Comparison of ENCODE assay signal across 10 cellular contexts in genomic region chr7:50448823-50449222, GRCh38. TPM values are rescaled to one million over a fixed set of nuclear protein-coding genes. Genes with fewer than 3 reads are reported as not detected.
DNase-seq lines count a peak whose midpoint lies in the region; ATAC-seq, FAIRE-seq and TF ChIP-seq lines count a peak whose summit lies in the region.
"Had no signal": no experiment of that assay in that cellular context is flagged by ENCODE, and none has a peak within 500 bp of the region (broad histone marks: within the 10 kb centered on the region; RNA-seq: fewer than 3 reads in every experiment).

No MANE protein-coding gene starts in this region.

- no peaks in the 10 kb centered on the region for H3K27me3 ChIP-seq in KMS-11 (ENCODE audit: insufficient read depth, low read depth)
- no peaks in the 10 kb centered on the region for H3K27me3 ChIP-seq in keratinocyte (ENCODE audit: control insufficient read depth, extremely low read depth, insufficient read depth, low read length)
- H3K27me3 ChIP-seq: SJCRH30 had no signal

- ATAC-seq in GM21447 (IDR thresholded peaks at IDR 0.05; ENCODE audit: unreplicated experiment) (peak; percentile 33), GM19397 (IDR thresholded peaks at IDR 0.05; ENCODE audit: unreplicated experiment) (no peak), HG02759 (IDR thresholded peaks at IDR 0.05; ENCODE audit: unreplicated experiment) (no peak)

- CTCF ChIA-PET in GM10248 (lab: Yijun Ruan, JAX): interaction anchor here (1.0 to 2.5 kb wide), 4 partner anchors 16 to 243 kb away, joined by 3 to 9 read pairs (median 4); no protein-coding TSS in a partner anchor

- H3K4me1 ChIP-seq in KMS-11 (ENCODE audit: low read depth, poor library complexity, severe bottlenecking): peaks cover 35% of the 10 kb centered on the region
- H3K4me1 ChIP-seq in keratinocyte (ENCODE audit: control insufficient read depth, extremely low read depth, insufficient read depth, low read length): peaks cover 27% of the 10 kb centered on the region

- no peak for FAIRE-seq in keratinocyte (lab: Jason Lieb, UNC)

- H3K79me2 ChIP-seq in KMS-11 (ENCODE audit: insufficient read depth, low read depth) (peaks cover 30% of the 10 kb centered on the region), keratinocyte (ENCODE audit: control insufficient read depth, insufficient read depth, low read length) (peaks cover 5% of the 10 kb centered on the region)

- H3K4me3 Mint-ChIP-seq in CD14-positive monocyte: no peak overlapping the region

- DNase-seq in GM10248 (ENCODE audit: extremely low spot score) (peak; percentile 45), keratinocyte (ENCODE audit: low read depth, low spot score) (no peak), DMS79 (lab: John Stamatoyannopoulos, UW) (no peak), CD14-positive monocyte (ENCODE audit: low spot score) (no peak)
- DNase-seq: glutamatergic neuron had no signal

- no peak overlapping the region for H2AFZ ChIP-seq in KMS-11 (ENCODE audit: low read depth)
- H2AFZ ChIP-seq in keratinocyte (ENCODE audit: control insufficient read depth, low read length): no peak overlapping the region

- peak overlapping the region in 2 of 7 donors; percentile 17 to 49 for H3K27ac Mint-ChIP-seq in CD14-positive monocyte

- POLR2A ChIA-PET in GM10248 (lab: Yijun Ruan, JAX): no interaction called here

- peak overlapping the region; percentile 97 for H3K4me2 ChIP-seq in KMS-11
- H3K4me2 ChIP-seq in keratinocyte (ENCODE audit: control insufficient read depth, extremely low read depth, insufficient read depth, low read depth, low read length): peak overlapping the region; percentile 78

- no peaks in the 10 kb centered on the region for H3K9me3 Mint-ChIP-seq in CD14-positive monocyte

- peaks cover 0 to 3% (median 0%) of the 10 kb centered on the region in 3 donors for H3K27me3 Mint-ChIP-seq in CD14-positive monocyte (ENCODE audit: low read depth in 3 of 3)

- no peaks in the 10 kb centered on the region for H3K9me1 ChIP-seq in keratinocyte (ENCODE audit: control insufficient read depth, extremely low read depth, insufficient read depth, low read length)

- H3K9ac ChIP-seq in KMS-11 (no peak overlapping the region), keratinocyte (ENCODE audit: control insufficient read depth, extremely low read depth, insufficient read depth, low read length) (no peak overlapping the region)

- no peak overlapping the region for H3K4me3 ChIP-seq in KMS-11 (IDR thresholded peaks at IDR 0.05; ENCODE audit: insufficient read depth, low read depth, low read length)
- H3K4me3 ChIP-seq in keratinocyte (ENCODE audit: control insufficient read depth in 2 of 3, extremely low read depth in 1 of 3, insufficient read depth in 2 of 3, low read depth in 1 of 3, low read length in 3 of 3): no peak overlapping the region

- H3K4me1 Mint-ChIP-seq in CD14-positive monocyte: peaks cover 18% of the 10 kb centered on the region

- H3K36me3 ChIP-seq in KMS-11 (ENCODE audit: insufficient read depth): peaks cover 6% of the 10 kb centered on the region; the same call in 1 of the 2 replicates
- peaks cover 0 to 12% of the 10 kb centered on the region in 2 experiments for H3K36me3 ChIP-seq in keratinocyte (ENCODE audit: control insufficient read depth in 2 of 2, extremely low read depth in 1 of 2, insufficient read depth in 2 of 2, low read length in 2 of 2)

- no peaks in the 10 kb centered on the region for H3K9me3 ChIP-seq in keratinocyte (ENCODE audit: control insufficient read depth, low read depth, low read length)
- H3K9me3 ChIP-seq: SJCRH30 had no signal

- no peak for TF ChIP-seq CTCF in GM10248 (IDR thresholded peaks at IDR 0.05; ENCODE audit: control extremely low read depth, extremely low read depth, low read depth, missing control alignments)
- TF ChIP-seq CTCF in KMS-11 (conservative IDR thresholded peaks at IDR 0.05; ENCODE audit: low read depth, low read length): no peak
- no peak for TF ChIP-seq CTCF in keratinocyte (optimal IDR thresholded peaks at IDR 0.05 in 1 of 3, IDR thresholded peaks at IDR 0.05 in 1 of 3, conservative IDR thresholded peaks at IDR 0.05 in 1 of 3; ENCODE audit: extremely low read depth in 1 of 3, insufficient read depth in 2 of 3, low read length in 3 of 3)
- no peak for TF ChIP-seq CTCF in CD14-positive monocyte (IDR thresholded peaks at IDR 0.05)

- H3K36me3 Mint-ChIP-seq in CD14-positive monocyte: peaks cover 20 to 28% of the 10 kb centered on the region in 2 donors

- intact Hi-C loops in CD14-positive monocyte (cut with micrococcal nuclease): no loop called here

- H4K20me1 ChIP-seq in KMS-11 (ENCODE audit: insufficient read depth) (no peaks in the 10 kb centered on the region), keratinocyte (ENCODE audit: control insufficient read depth, extremely low read depth, insufficient read depth, low read length) (no peaks in the 10 kb centered on the region)

- no peak overlapping the region for H3K27ac ChIP-seq in KMS-11
- H3K27ac ChIP-seq in keratinocyte (ENCODE audit: control insufficient read depth, insufficient read depth, low read length): no peak overlapping the region
- H3K27ac ChIP-seq: SJCRH30 had no signal

- dilution Hi-C loops in keratinocyte (cut with MboI; ENCODE audit: extremely low pct_ligation_motif_present, low sequenced_read_pairs): no loop called here

RNA-seq across cellular contexts. Expression of gene FIGNL1, which starts 1.3 kb away (rescaled TPM):
- polyA plus RNA-seq in keratinocyte (6.9 to 12.7 TPM (median 9.5 TPM) in 3 replicates), CD14-positive monocyte (1 to 10 TPM in 1 of 2 donors, under 1 TPM in 1; 0.55 to 2.4 TPM)
- 5.0 TPM for polyA plus RNA-seq in keratinocyte (2011; ENCODE audit: low read depth)
- 2.8 and 4.8 TPM in 2 replicates for polyA plus RNA-seq in keratinocyte (2011; cell fraction: cytosol; rRNA removed)
- polyA plus RNA-seq in keratinocyte (2011; cell fraction: nucleus; rRNA removed): 6.3 and 8.7 TPM in 2 replicates
- 4.0 and 8.5 TPM in 2 replicates for polyA plus RNA-seq in keratinocyte (2012; ENCODE audit: low replicate concordance)
- 18.8 to 31.3 TPM (median 20.5 TPM) in 3 replicates for polyA minus RNA-seq in keratinocyte
- polyA minus RNA-seq in keratinocyte (2011; cell fraction: cytosol; rRNA and poly(A)+ RNA removed): 5.4 TPM
- 6.2 and 12.1 TPM in 2 replicates for polyA minus RNA-seq in keratinocyte (2011; cell fraction: nucleus; rRNA and poly(A)+ RNA removed)
